ENCODE assay signal across 12 cellular contexts in the genomic region with DNA sequence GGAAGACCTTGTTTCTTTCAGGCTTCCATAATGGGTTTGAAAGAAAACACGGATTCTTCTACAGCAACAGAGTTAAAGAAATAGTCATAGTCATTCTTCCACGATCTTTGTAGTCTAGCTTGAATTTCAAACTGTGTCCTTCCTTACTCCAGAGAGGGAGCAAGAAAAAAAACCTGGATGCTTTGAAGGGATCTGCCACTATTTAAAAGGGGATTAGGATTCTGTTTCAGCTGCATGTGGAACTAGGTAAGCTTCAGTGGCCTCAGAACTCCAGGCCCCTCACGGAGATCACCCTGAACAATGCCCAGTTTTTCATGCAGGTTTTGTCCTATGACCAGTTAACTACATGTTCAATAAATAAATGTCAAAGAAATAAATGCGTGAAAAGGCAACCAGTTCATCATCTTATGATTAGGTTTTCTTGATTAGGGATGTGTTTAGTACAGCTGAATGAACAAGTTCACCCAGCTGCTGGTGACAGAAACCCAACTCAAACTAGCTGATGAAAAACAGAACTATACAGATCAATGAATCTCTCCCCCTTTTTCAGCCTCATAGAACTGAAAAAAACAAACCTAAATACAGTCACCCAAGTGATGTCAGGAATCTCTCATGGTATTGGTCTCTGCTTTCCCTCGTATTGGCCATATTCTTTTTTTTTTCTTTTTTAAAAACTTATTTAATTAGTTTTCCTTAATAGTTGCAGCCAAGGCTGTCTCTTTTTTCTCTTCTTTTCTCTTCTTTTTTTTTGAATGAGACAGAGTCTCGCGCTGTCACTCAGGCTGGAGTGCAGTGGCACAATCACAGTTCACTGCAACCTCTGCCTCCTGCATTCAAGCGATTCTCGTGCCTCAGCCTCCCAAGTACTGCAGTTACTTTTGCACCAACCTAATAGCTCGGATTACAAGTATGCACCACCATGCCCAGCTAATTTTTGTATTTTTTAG.
DNase-seq lines count a peak whose midpoint lies in the region; ATAC-seq, FAIRE-seq and TF ChIP-seq lines count a peak whose summit lies in the region.
"Had no signal": no experiment of that assay in that cellular context is flagged by ENCODE, and none has a peak within 500 bp of the region (broad histone marks: within the 10 kb centered on the region; RNA-seq: fewer than 3 reads in every experiment).

No MANE protein-coding gene starts in this region.

- H3K27me3 Mint-ChIP-seq in activated naive CD8-positive, alpha-beta T cell treated with anti-CD3 and anti-CD28 coated beads, Interleukin-2, amount 50 U/mL, for 24 hours: no peaks in the 10 kb centered on the region

- H3K4me1 Mint-ChIP-seq in activated naive CD8-positive, alpha-beta T cell treated with anti-CD3 and anti-CD28 coated beads, Interleukin-2, amount 50 U/mL, for 24 hours: peaks cover 37% of the 10 kb centered on the region

- H3K9me3 Mint-ChIP-seq in activated naive CD8-positive, alpha-beta T cell treated with anti-CD3 and anti-CD28 coated beads, Interleukin-2, amount 50 U/mL, for 24 hours: no peaks in the 10 kb centered on the region

- no peak for TF ChIP-seq CTCF in D721Med (IDR thresholded peaks at IDR 0.05; ENCODE audit: insufficient read depth, missing control alignments)

- H3K27ac Mint-ChIP-seq in activated naive CD8-positive, alpha-beta T cell treated with anti-CD3 and anti-CD28 coated beads, Interleukin-2, amount 50 U/mL, for 24 hours: peak overlapping the region; percentile 62

- peak; percentile 84 for FAIRE-seq in D721Med (lab: Jason Lieb, UNC)

- ATAC-seq in GM19395 (IDR thresholded peaks at IDR 0.05; ENCODE audit: unreplicated experiment) (peak; percentile 61), HG03045 (IDR thresholded peaks at IDR 0.05; ENCODE audit: unreplicated experiment) (peak; percentile 38), GM19035 (IDR thresholded peaks at IDR 0.05; ENCODE audit: unreplicated experiment) (no peak), HG03280 (IDR thresholded peaks at IDR 0.05; ENCODE audit: unreplicated experiment) (no peak)
- ATAC-seq in activated naive CD8-positive, alpha-beta T cell treated with anti-CD3 and anti-CD28 coated beads, Interleukin-2, amount 50 U/mL, for 24 hours: peak; percentile 18

- H3K36me3 Mint-ChIP-seq in activated naive CD8-positive, alpha-beta T cell treated with anti-CD3 and anti-CD28 coated beads, Interleukin-2, amount 50 U/mL, for 24 hours (ENCODE audit: low read depth): peaks cover 16% of the 10 kb centered on the region

- DNase-seq in D721Med (ENCODE audit: insufficient read length, low spot score) (no peak), COLO668 (lab: John Stamatoyannopoulos, UW; ENCODE audit: unreplicated experiment) (no peak), NCI-H748 (lab: John Stamatoyannopoulos, UW; ENCODE audit: unreplicated experiment) (no peak)
- no peak for DNase-seq in activated naive CD8-positive, alpha-beta T cell treated with anti-CD3 and anti-CD28 coated beads, Interleukin-2, amount 50 U/mL, for 24 hours
- DNase-seq: effector memory CD4-positive, alpha-beta T cell; OCI-M1; stimulated activated CD4-positive, alpha-beta T cell treated with anti-CD3 and anti-CD28 coated beads, Interleukin-2, amount 100 ng/mL, for 48 hours; thyroid gland had no signal

- H3K4me3 Mint-ChIP-seq in activated naive CD8-positive, alpha-beta T cell treated with anti-CD3 and anti-CD28 coated beads, Interleukin-2, amount 50 U/mL, for 24 hours: no peak overlapping the region

Comparison
In these comparisons a context has a peak if more than half of its experiments do, and no peak if none do; other contexts are left out.
1. ATAC-seq: peak in GM19395 (single experiment), HG03045 (single experiment) and activated naive CD8-positive, alpha-beta T cell treated with anti-CD3 and anti-CD28 coated beads, Interleukin-2, amount 50 U/mL, for 24 hours (single experiment); none in GM19035 (single experiment) and HG03280 (single experiment).